13 cellular contexts compared by ENCODE assay signal in the genomic region with DNA sequence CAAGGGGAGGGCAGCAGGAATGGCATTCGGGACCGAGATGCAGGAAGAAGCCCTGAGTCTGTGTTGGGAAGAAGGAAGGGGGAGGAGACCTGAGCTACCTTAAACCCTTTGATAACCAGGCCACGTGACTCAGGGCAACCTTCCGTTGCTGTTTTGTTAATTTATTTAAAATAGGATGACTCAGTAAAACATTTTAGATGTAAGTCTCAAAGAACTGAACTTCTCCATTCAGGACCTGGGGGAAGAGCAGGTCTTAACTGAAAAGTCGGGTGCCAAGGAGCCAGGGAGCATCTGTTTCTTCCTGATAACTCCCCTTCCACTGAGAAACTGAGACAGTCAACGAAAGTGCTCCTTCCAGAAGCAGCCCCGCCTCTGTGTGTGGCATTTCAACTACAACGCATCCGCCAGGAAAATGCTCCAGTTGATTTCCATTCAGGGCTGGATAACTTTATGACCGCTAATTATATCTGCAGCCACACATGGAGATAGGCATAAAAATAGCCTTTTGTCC.
A peak's percentile ranks its signal among the peaks of the same experiment; 100 is the strongest.
DNase-seq lines count a peak whose midpoint lies in the region; ATAC-seq and TF ChIP-seq lines count a peak whose summit lies in the region.
"Had no signal": no experiment of that assay in that cellular context is flagged by ENCODE, and none has a peak within 500 bp of the region (broad histone marks: within the 10 kb centered on the region; RNA-seq: fewer than 3 reads in every experiment).

No MANE protein-coding gene starts in this region.

- POLR2A ChIA-PET in MCF 10A (lab: Yijun Ruan, JAX) = interaction anchor here (1.0 to 3.8 kb wide), 3 partner anchors 13 to 89 kb away, joined by 3 to 31 read pairs (median 3); partner anchors contain the start of gene IRF2

- H3K36me3 Mint-ChIP-seq in activated T-cell treated with anti-CD3 and anti-CD28 coated beads, Interleukin-2, amount 50 U/mL, for 24 hours (ENCODE audit: low read depth) = peaks cover 68% of the 10 kb centered on the region
- peaks cover 61% of the 10 kb centered on the region for H3K36me3 Mint-ChIP-seq in MCF 10A (ENCODE audit: insufficient read depth, unreplicated experiment)

- H3K27ac ChIP-seq in upper lobe of right lung = peak overlapping the region; percentile 7
- H3K27ac ChIP-seq: HL-60 had no signal

- peaks cover 42% of the 10 kb centered on the region for H3K4me1 ChIP-seq in upper lobe of right lung

- H3K9me3 Mint-ChIP-seq in activated T-cell treated with anti-CD3 and anti-CD28 coated beads, Interleukin-2, amount 50 U/mL, for 24 hours = no peaks in the 10 kb centered on the region
- H3K9me3 Mint-ChIP-seq in MCF 10A (ENCODE audit: unreplicated experiment) = no peaks in the 10 kb centered on the region
- H3K9me3 Mint-ChIP-seq: activated T-helper 17 cell treated with anti-CD3 and anti-CD28 coated beads, Interleukin-2, amount 50 U/mL, for 72 hours had no signal

- no peak overlapping the region for H3K4me3 Mint-ChIP-seq in activated T-cell treated with anti-CD3 and anti-CD28 coated beads, Interleukin-2, amount 50 U/mL, for 24 hours
- H3K4me3 Mint-ChIP-seq in MCF 10A (ENCODE audit: unreplicated experiment) = no peak overlapping the region
- H3K4me3 Mint-ChIP-seq: activated T-helper 17 cell treated with anti-CD3 and anti-CD28 coated beads, Interleukin-2, amount 50 U/mL, for 72 hours had no signal

- intact Hi-C loops in MCF 10A (cut with micrococcal nuclease) (no loop called here), upper lobe of right lung (cut with DNase I) (no loop called here)

- H3K27me3 ChIP-seq in upper lobe of right lung = no peaks in the 10 kb centered on the region

- no peak for DNase-seq in activated T-cell treated with anti-CD3 and anti-CD28 coated beads, Interleukin-2, amount 50 U/mL, for 24 hours
- DNase-seq in activated T-cell treated with anti-CD3 and anti-CD28 coated beads, Interleukin-2, amount 50 U/mL, for 1 hour = no peak
- no peak for DNase-seq in MCF 10A (ENCODE audit: unreplicated experiment)
- DNase-seq in left lobe of liver (ENCODE audit: low spot score) = peak; percentile 42
- no peak for DNase-seq in upper lobe of right lung
- DNase-seq in NCI-H128 (lab: John Stamatoyannopoulos, UW; ENCODE audit: unreplicated experiment) = no peak
- DNase-seq: foreskin melanocyte; PC-3; stimulated activated CD4-positive, alpha-beta T cell treated with anti-CD3 and anti-CD28 coated beads, Interleukin-2, amount 100 ng/mL, for 48 hours had no signal

- CTCF ChIA-PET in MCF 10A (lab: Yijun Ruan, JAX) = no interaction called here

- no peaks in the 10 kb centered on the region for H3K9me3 ChIP-seq in upper lobe of right lung

- TF ChIP-seq CTCF in MCF 10A (IDR thresholded peaks at IDR 0.05; ENCODE audit: unreplicated experiment) (no peak), upper lobe of right lung (IDR thresholded peaks at IDR 0.05) (no peak)

- peak overlapping the region; percentile 63 for H3K27ac Mint-ChIP-seq in activated T-cell treated with anti-CD3 and anti-CD28 coated beads, Interleukin-2, amount 50 U/mL, for 24 hours
- H3K27ac Mint-ChIP-seq in MCF 10A (ENCODE audit: low read depth, unreplicated experiment) = peak overlapping the region; percentile 75

- no peak for ATAC-seq in left lobe of liver
- ATAC-seq in upper lobe of right lung = no peak
- ATAC-seq in HG03460 (IDR thresholded peaks at IDR 0.05; ENCODE audit: unreplicated experiment) = no peak
- no peak for ATAC-seq in HG02981 (IDR thresholded peaks at IDR 0.05; ENCODE audit: unreplicated experiment)
- ATAC-seq: activated T-helper 17 cell treated with anti-CD3 and anti-CD28 coated beads, Interleukin-2, amount 50 U/mL, for 72 hours; PC-3 had no signal

- peaks cover 44% of the 10 kb centered on the region for H3K36me3 ChIP-seq in upper lobe of right lung

- BruUV-seq in MCF 10A (replicated peaks; lab: Mats Ljungman, UMichigan) = no TSS peak

- H3K27me3 Mint-ChIP-seq in activated T-cell treated with anti-CD3 and anti-CD28 coated beads, Interleukin-2, amount 50 U/mL, for 24 hours = no peaks in the 10 kb centered on the region
- no peaks in the 10 kb centered on the region for H3K27me3 Mint-ChIP-seq in MCF 10A (ENCODE audit: insufficient read depth, unreplicated experiment)
- H3K27me3 Mint-ChIP-seq: activated T-helper 17 cell treated with anti-CD3 and anti-CD28 coated beads, Interleukin-2, amount 50 U/mL, for 72 hours had no signal

- H3K4me3 ChIP-seq in upper lobe of right lung = no peak overlapping the region

- peaks cover 62% of the 10 kb centered on the region for H3K4me1 Mint-ChIP-seq in activated T-cell treated with anti-CD3 and anti-CD28 coated beads, Interleukin-2, amount 50 U/mL, for 24 hours (ENCODE audit: low read depth)
- peaks cover 28% of the 10 kb centered on the region for H3K4me1 Mint-ChIP-seq in MCF 10A (ENCODE audit: insufficient read depth, unreplicated experiment)
